Comparison of ENCODE assay signal across 16 cellular contexts in genomic region chr17:69874220-69874670, GRCh38.
A peak's percentile ranks its signal among the peaks of the same experiment; 100 is the strongest.
DNase-seq lines count a peak whose midpoint lies in the region; ATAC-seq and TF ChIP-seq lines count a peak whose summit lies in the region.
"Had no signal": no experiment of that assay in that cellular context is flagged by ENCODE, and none has a peak within 500 bp of the region (broad histone marks: within the 10 kb centered on the region; RNA-seq: fewer than 3 reads in every experiment).

No MANE protein-coding gene starts in this region.

- H3K27me3 ChIP-seq in PC-3 (ENCODE audit: low read length) = no peaks in the 10 kb centered on the region
- no peaks in the 10 kb centered on the region for H3K27me3 ChIP-seq in mesendoderm (ENCODE audit: insufficient read depth, low read length, poor library complexity)

- H3K9ac ChIP-seq in PC-3 (ENCODE audit: low read length) (no peak overlapping the region), mesendoderm (ENCODE audit: low read length) (no peak overlapping the region)
- H3K9ac ChIP-seq: parathyroid adenoma had no signal

- H3K4me2 ChIP-seq in PC-3 (ENCODE audit: low read length) (peak overlapping the region; percentile 24), mesendoderm (ENCODE audit: low read length) (no peak overlapping the region)

- TF ChIP-seq CTCF in PC-3 (conservative IDR thresholded peaks at IDR 0.05; ENCODE audit: low read depth, low read length) = no peak

- peak overlapping the region; percentile 68 for H3K18ac ChIP-seq in mesendoderm (ENCODE audit: low read length)

- no peaks in the 10 kb centered on the region for H4K20me1 ChIP-seq in PC-3 (ENCODE audit: low read length)

- H3K4ac ChIP-seq in mesendoderm (ENCODE audit: low read depth, low read length) = no peak overlapping the region

- ATAC-seq in PC-3 = peak; percentile 76
- ATAC-seq: stimulated activated naive CD8-positive, alpha-beta T cell treated with anti-CD3 and anti-CD28 coated beads, Interleukin-15, Interleukin-2, amounts not matched to agents 100 U/mL and 50 U/mL, for 24 hours had no signal

- no peak overlapping the region for H2AK5ac ChIP-seq in mesendoderm (ENCODE audit: low read length)

- H2BK15ac ChIP-seq in mesendoderm (replicated peaks; ENCODE audit: low read depth) = no peak overlapping the region

- no peak overlapping the region for H3K23ac ChIP-seq in mesendoderm (ENCODE audit: low read length)

- DNase-seq in ELF-1 (ENCODE audit: low read depth, low spot score) (peak; percentile 10), PC-3 (peak; percentile 87), dermis blood vessel endothelial cell (peak; percentile 91), mesendoderm (peak; percentile 79), DMS 273 (lab: John Stamatoyannopoulos, UW; ENCODE audit: unreplicated experiment) (no peak), NCI-H1436 (lab: John Stamatoyannopoulos, UW) (no peak)
- no peak for DNase-seq in stimulated activated CD4-positive, alpha-beta T cell treated with anti-CD3 and anti-CD28 coated beads, Interleukin-4, amount 100 ng/mL, for 4 hours
- no peak for DNase-seq in activated CD8-positive, alpha-beta memory T cell treated with anti-CD3 and anti-CD28 coated beads, Interleukin-2, amount 50 U/mL, for 4 hours
- DNase-seq: activated T-cell treated with anti-CD3 and anti-CD28 coated beads, Interleukin-2, amount 50 U/mL, for 1 hour; glutamatergic neuron; NCI-H2171; stimulated activated CD4-positive, alpha-beta T cell treated with anti-CD3 and anti-CD28 coated beads, Interleukin-2, amount 100 ng/mL, for 48 hours; stimulated activated naive CD8-positive, alpha-beta T cell treated with anti-CD3 and anti-CD28 coated beads, Interleukin-15, Interleukin-2, amounts not matched to agents 100 U/mL and 50 U/mL, for 24 hours; WERI-Rb-1 had no signal

- POLR2A ChIA-PET in PC-3 (lab: Charles Lee; ENCODE audit: unreplicated experiment) = no interaction called here

- H3K4me3 ChIP-seq in PC-3 (ENCODE audit: low read length) (no peak overlapping the region), mesendoderm (ENCODE audit: low read length) (no peak overlapping the region)
- H3K4me3 ChIP-seq: lung had no signal

- H3K79me1 ChIP-seq in mesendoderm (ENCODE audit: low read length) = no peaks in the 10 kb centered on the region

- H2BK120ac ChIP-seq in mesendoderm (ENCODE audit: low read depth, low read length) = no peak overlapping the region

- H3K79me2 ChIP-seq in PC-3 (ENCODE audit: low read length) (no peaks in the 10 kb centered on the region), mesendoderm (ENCODE audit: control insufficient read depth, insufficient read depth, low read length) (no peaks in the 10 kb centered on the region)
- H3K79me2 ChIP-seq: parathyroid adenoma had no signal

- H3K27ac ChIP-seq in PC-3 (ENCODE audit: low read length) (peak overlapping the region; percentile 21), mesendoderm (ENCODE audit: low read depth, low read length) (no peak overlapping the region)
- H3K27ac ChIP-seq: parathyroid adenoma, WERI-Rb-1 had no signal

- CTCF ChIA-PET in PC-3 (lab: Charles Lee) = interaction anchor here (0.6 to 0.8 kb wide), 3 partner anchors 150 to 265 kb away, joined by 3 read pairs; no protein-coding TSS in a partner anchor

- no peak overlapping the region for H4K5ac ChIP-seq in mesendoderm (ENCODE audit: low read length)

- no peak overlapping the region for H4K8ac ChIP-seq in mesendoderm (ENCODE audit: low read depth, low read length)

- H3K56ac ChIP-seq in mesendoderm (ENCODE audit: low read length) = no peak overlapping the region

- no peaks in the 10 kb centered on the region for H3K9me2 ChIP-seq in PC-3 (replicated peaks; ENCODE audit: low read length)

- peaks cover 6% of the 10 kb centered on the region; the same call in 1 of the 2 replicates for H3K9me3 ChIP-seq in PC-3 (ENCODE audit: low read length)

- intact Hi-C loops in PC-3 (cut with micrococcal nuclease) = loop anchor here (1.0 to 5.0 kb wide), 4 partner anchors 17 to 268 kb away; no protein-coding TSS in a partner anchor

- H2AFZ ChIP-seq in PC-3 (ENCODE audit: low read length) = no peak overlapping the region
- H2AFZ ChIP-seq: parathyroid adenoma had no signal

- H3K4me1 ChIP-seq in PC-3 (ENCODE audit: insufficient read depth, low read length) (peaks cover 41% of the 10 kb centered on the region), mesendoderm (ENCODE audit: control insufficient read depth, low read depth, low read length) (peaks cover 5% of the 10 kb centered on the region)
- H3K4me1 ChIP-seq: parathyroid adenoma had no signal

- H2BK5ac ChIP-seq in mesendoderm (ENCODE audit: low read length) = no peak overlapping the region

- no TSS peak for BruUV-seq in PC-3 (replicated peaks; lab: Mats Ljungman, UMichigan)

- H3K36me3 ChIP-seq in PC-3 (ENCODE audit: low read depth, low read length) (no peaks in the 10 kb centered on the region), mesendoderm (ENCODE audit: control insufficient read depth, insufficient read depth, low read length) (no peaks in the 10 kb centered on the region)
- H3K36me3 ChIP-seq: WERI-Rb-1 had no signal

- H3F3A ChIP-seq in PC-3 (ENCODE audit: low read length, unreplicated experiment) = no peaks in the 10 kb centered on the region

Comparison
In these comparisons a context has a peak if more than half of its experiments do, and no peak if none do; other contexts are left out.
1. DNase-seq: peak in ELF-1 (single experiment), PC-3 (single experiment), dermis blood vessel endothelial cell (single experiment) and mesendoderm (single experiment); none in DMS 273 (single experiment), NCI-H1436 (single experiment), stimulated activated CD4-positive, alpha-beta T cell treated with anti-CD3 and anti-CD28 coated beads, Interleukin-4, amount 100 ng/mL, for 4 hours (0 of 2) and activated CD8-positive, alpha-beta memory T cell treated with anti-CD3 and anti-CD28 coated beads, Interleukin-2, amount 50 U/mL, for 4 hours (single experiment).